In genomic region chrX:25049347-25049746, GRCh38 we compare ENCODE assay signal across 14 cellular contexts. TPM values are rescaled to one million over a fixed set of nuclear protein-coding genes. Genes with fewer than 3 reads are reported as not detected.
A peak's percentile ranks its signal among the peaks of the same experiment; 100 is the strongest.
DNase-seq lines count a peak whose midpoint lies in the region; ATAC-seq and TF ChIP-seq lines count a peak whose summit lies in the region.
"Had no signal": no experiment of that assay in that cellular context is flagged by ENCODE, and none has a peak within 500 bp of the region (broad histone marks: within the 10 kb centered on the region; RNA-seq: fewer than 3 reads in every experiment).

No MANE protein-coding gene starts in this region.

- H3K4me3 ChIP-seq in HFF-Myc (replicated peaks; ENCODE audit: low read depth, low read length), result no peak overlapping the region
- H3K4me3 ChIP-seq in cardiac fibroblast (replicated peaks in 1 of 2; ENCODE audit: low read depth in 2 of 2, low read length in 2 of 2), result no peak overlapping the region
- no peak overlapping the region for H3K4me3 ChIP-seq in retinal pigment epithelial cell (ENCODE audit: low read length)
- H3K4me3 ChIP-seq: thoracic aorta had no signal

- H3K27ac Mint-ChIP-seq in activated naive CD4-positive, alpha-beta T cell treated with anti-CD3 and anti-CD28 coated beads for 36 hours, result no peak overlapping the region
- no peak overlapping the region for H3K27ac Mint-ChIP-seq in activated naive CD4-positive, alpha-beta T cell treated with anti-CD3 and anti-CD28 coated beads, Interleukin-2, amount 10 ng/mL, durations not matched to agents 7 days and 5 days

- no peak overlapping the region for H3K4me3 Mint-ChIP-seq in activated naive CD4-positive, alpha-beta T cell treated with anti-CD3 and anti-CD28 coated beads for 36 hours
- H3K4me3 Mint-ChIP-seq in activated naive CD4-positive, alpha-beta T cell treated with anti-CD3 and anti-CD28 coated beads, Interleukin-2, amount 10 ng/mL, durations not matched to agents 7 days and 5 days, result no peak overlapping the region
- H3K4me3 Mint-ChIP-seq: central memory CD8-positive, alpha-beta T cell had no signal

- no peak for TF ChIP-seq CTCF in HFF-Myc (IDR thresholded peaks at IDR 0.05; ENCODE audit: low read depth, low read length, missing control alignments)
- TF ChIP-seq CTCF in cardiac fibroblast (IDR thresholded peaks at IDR 0.05; ENCODE audit: low read depth, low read length), result no peak
- no peak for TF ChIP-seq CTCF in retinal pigment epithelial cell (conservative IDR thresholded peaks at IDR 0.05; ENCODE audit: low read depth, low read length)

- CTCF ChIA-PET in activated naive CD4-positive, alpha-beta T cell treated with anti-CD3 and anti-CD28 coated beads for 36 hours (lab: Charles Lee), result interaction anchor here (0.5 kb wide), 1 partner anchor 756 kb away, joined by 3 read pairs; no protein-coding TSS in a partner anchor
- CTCF ChIA-PET in activated naive CD4-positive, alpha-beta T cell treated with anti-CD3 and anti-CD28 coated beads, Interleukin-2, amount 10 ng/mL, durations not matched to agents 7 days and 5 days (lab: Charles Lee), result interaction anchor here (1.1 kb wide), 2 partner anchors 94 to 210 kb away, joined by 4 read pairs; no protein-coding TSS in a partner anchor

- peaks cover 9% of the 10 kb centered on the region for H3K4me1 Mint-ChIP-seq in activated naive CD4-positive, alpha-beta T cell treated with anti-CD3 and anti-CD28 coated beads for 36 hours (ENCODE audit: low read depth)
- peaks cover 13% of the 10 kb centered on the region for H3K4me1 Mint-ChIP-seq in activated naive CD4-positive, alpha-beta T cell treated with anti-CD3 and anti-CD28 coated beads, Interleukin-2, amount 10 ng/mL, durations not matched to agents 7 days and 5 days

- DNase-seq in HFF-Myc (ENCODE audit: extremely low read depth, low read depth), result peak; percentile 4
- DNase-seq in NAMALWA (ENCODE audit: low spot score), result peak; percentile 10
- peak; percentile 25 to 49 for DNase-seq in cardiac fibroblast (ENCODE audit: low read depth in 2 of 2)
- peak; percentile 57 for DNase-seq in retinal pigment epithelial cell (ENCODE audit: low read depth)
- no peak for DNase-seq in activated naive CD4-positive, alpha-beta T cell treated with anti-CD3 and anti-CD28 coated beads for 36 hours
- no peak for DNase-seq in activated naive CD4-positive, alpha-beta T cell treated with anti-CD3 and anti-CD28 coated beads, Interleukin-2, amount 10 ng/mL, durations not matched to agents 7 days and 5 days
- DNase-seq: erythroblast, NCI-H1105, NCI-H446 had no signal

- no peaks in the 10 kb centered on the region for H3K27me3 Mint-ChIP-seq in activated naive CD4-positive, alpha-beta T cell treated with anti-CD3 and anti-CD28 coated beads for 36 hours (ENCODE audit: low read depth)
- H3K27me3 Mint-ChIP-seq in activated naive CD4-positive, alpha-beta T cell treated with anti-CD3 and anti-CD28 coated beads, Interleukin-2, amount 10 ng/mL, durations not matched to agents 7 days and 5 days, result peaks cover 9% of the 10 kb centered on the region
- H3K27me3 Mint-ChIP-seq: central memory CD8-positive, alpha-beta T cell had no signal

- no peak for ATAC-seq in GM19324 (IDR thresholded peaks at IDR 0.05; ENCODE audit: low FRiP score, unreplicated experiment)

- H3K9me3 Mint-ChIP-seq in activated naive CD4-positive, alpha-beta T cell treated with anti-CD3 and anti-CD28 coated beads for 36 hours, result no peaks in the 10 kb centered on the region
- H3K9me3 Mint-ChIP-seq in activated naive CD4-positive, alpha-beta T cell treated with anti-CD3 and anti-CD28 coated beads, Interleukin-2, amount 10 ng/mL, durations not matched to agents 7 days and 5 days, result no peaks in the 10 kb centered on the region
- H3K9me3 Mint-ChIP-seq: central memory CD8-positive, alpha-beta T cell had no signal

- intact Hi-C loops in activated naive CD4-positive, alpha-beta T cell treated with anti-CD3 and anti-CD28 coated beads for 36 hours (cut with micrococcal nuclease), result no loop called here

- no peaks in the 10 kb centered on the region for H3K36me3 Mint-ChIP-seq in activated naive CD4-positive, alpha-beta T cell treated with anti-CD3 and anti-CD28 coated beads for 36 hours (ENCODE audit: low read depth)
- H3K36me3 Mint-ChIP-seq in activated naive CD4-positive, alpha-beta T cell treated with anti-CD3 and anti-CD28 coated beads, Interleukin-2, amount 10 ng/mL, durations not matched to agents 7 days and 5 days, result no peaks in the 10 kb centered on the region

RNA-seq across cellular contexts. Expression of gene ARX, which starts 33.6 kb away (rescaled TPM):
- not detected for total RNA-seq in activated naive CD4-positive, alpha-beta T cell treated with anti-CD3 and anti-CD28 coated beads for 36 hours
- total RNA-seq: activated CD8-positive, alpha-beta memory T cell treated with anti-CD3 and anti-CD28 coated beads for 36 hours; lung microvascular endothelial cell; thoracic aorta had no signal

Comparison
In these comparisons a context has a peak if more than half of its experiments do, and no peak if none do; other contexts are left out.
1. DNase-seq: peak in HFF-Myc (single experiment), NAMALWA (single experiment), cardiac fibroblast (2 of 2) and retinal pigment epithelial cell (single experiment); none in activated naive CD4-positive, alpha-beta T cell treated with anti-CD3 and anti-CD28 coated beads for 36 hours (single experiment) and activated naive CD4-positive, alpha-beta T cell treated with anti-CD3 and anti-CD28 coated beads, Interleukin-2, amount 10 ng/mL, durations not matched to agents 7 days and 5 days (single experiment).